Comparison of ENCODE assay signal across 1 cellular context in the genomic region with DNA sequence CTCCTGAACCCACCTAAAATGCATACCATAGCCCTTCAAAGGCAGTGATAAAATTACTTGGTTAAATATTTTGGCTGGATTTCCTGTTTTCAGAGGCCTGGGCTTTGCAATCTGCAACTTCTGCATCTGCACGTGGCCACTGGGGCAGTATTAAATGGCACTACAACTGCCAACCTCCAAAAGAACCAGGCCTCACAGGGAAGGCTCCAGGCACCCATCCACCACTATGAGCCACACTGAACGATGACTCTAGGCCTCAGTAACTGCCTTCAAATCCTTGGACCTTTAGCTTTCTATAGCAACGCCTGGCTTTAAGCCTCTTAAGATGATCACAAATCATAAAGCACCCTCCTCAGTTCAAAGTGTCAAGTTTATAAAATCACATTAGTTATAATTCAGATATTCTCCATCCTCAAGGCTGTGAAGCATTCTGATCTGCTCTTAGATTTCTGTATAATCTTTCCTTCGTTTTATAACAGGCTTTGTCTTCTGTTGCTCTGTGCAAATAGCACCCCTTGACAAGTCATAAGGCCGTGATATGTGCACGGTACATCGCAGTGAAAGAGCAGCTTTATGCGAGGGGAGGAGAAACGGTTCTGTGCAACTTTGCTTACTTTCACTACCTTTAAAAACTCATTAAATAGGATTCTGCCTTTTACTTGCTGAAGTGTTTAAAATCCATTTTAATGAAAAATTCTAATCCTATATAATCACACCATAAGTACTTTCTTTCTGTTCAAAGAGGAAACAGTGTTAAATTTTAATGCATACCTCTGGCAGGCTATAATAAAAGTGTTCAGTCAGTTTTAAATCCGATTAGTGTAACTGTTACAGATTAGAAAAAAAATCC.
TF ChIP-seq lines count a peak whose summit lies in the region.

No MANE protein-coding gene starts in this region.

TF ChIP-seq in HCT116, 20 proteins besides CTCF, POLR2A, EP300 and RAD21:
- TF ChIP-seq ZFX (IDR thresholded peaks at IDR 0.05) = no peak
- TF ChIP-seq EZH2 (IDR thresholded peaks at IDR 0.05) = no peak
- TF ChIP-seq, protein P1, sequence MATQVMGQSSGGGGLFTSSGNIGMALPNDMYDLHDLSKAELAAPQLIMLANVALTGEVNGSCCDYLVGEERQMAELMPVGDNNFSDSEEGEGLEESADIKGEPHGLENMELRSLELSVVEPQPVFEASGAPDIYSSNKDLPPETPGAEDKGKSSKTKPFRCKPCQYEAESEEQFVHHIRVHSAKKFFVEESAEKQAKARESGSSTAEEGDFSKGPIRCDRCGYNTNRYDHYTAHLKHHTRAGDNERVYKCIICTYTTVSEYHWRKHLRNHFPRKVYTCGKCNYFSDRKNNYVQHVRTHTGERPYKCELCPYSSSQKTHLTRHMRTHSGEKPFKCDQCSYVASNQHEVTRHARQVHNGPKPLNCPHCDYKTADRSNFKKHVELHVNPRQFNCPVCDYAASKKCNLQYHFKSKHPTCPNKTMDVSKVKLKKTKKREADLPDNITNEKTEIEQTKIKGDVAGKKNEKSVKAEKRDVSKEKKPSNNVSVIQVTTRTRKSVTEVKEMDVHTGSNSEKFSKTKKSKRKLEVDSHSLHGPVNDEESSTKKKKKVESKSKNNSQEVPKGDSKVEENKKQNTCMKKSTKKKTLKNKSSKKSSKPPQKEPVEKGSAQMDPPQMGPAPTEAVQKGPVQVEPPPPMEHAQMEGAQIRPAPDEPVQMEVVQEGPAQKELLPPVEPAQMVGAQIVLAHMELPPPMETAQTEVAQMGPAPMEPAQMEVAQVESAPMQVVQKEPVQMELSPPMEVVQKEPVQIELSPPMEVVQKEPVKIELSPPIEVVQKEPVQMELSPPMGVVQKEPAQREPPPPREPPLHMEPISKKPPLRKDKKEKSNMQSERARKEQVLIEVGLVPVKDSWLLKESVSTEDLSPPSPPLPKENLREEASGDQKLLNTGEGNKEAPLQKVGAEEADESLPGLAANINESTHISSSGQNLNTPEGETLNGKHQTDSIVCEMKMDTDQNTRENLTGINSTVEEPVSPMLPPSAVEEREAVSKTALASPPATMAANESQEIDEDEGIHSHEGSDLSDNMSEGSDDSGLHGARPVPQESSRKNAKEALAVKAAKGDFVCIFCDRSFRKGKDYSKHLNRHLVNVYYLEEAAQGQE (IDR thresholded peaks at IDR 0.05; ENCODE audit: low read depth) = no peak
- no peak for TF ChIP-seq POLR2AphosphoS5 (IDR thresholded peaks at IDR 0.05; ENCODE audit: low read depth, low read length)
- TF ChIP-seq YY1 (IDR thresholded peaks at IDR 0.05; ENCODE audit: extremely low read depth, insufficient replicate concordance, low read depth, low read length) = no peak
- TF ChIP-seq CEBPB (IDR thresholded peaks at IDR 0.05; ENCODE audit: low read depth) = no peak
- TF ChIP-seq, protein P2, sequence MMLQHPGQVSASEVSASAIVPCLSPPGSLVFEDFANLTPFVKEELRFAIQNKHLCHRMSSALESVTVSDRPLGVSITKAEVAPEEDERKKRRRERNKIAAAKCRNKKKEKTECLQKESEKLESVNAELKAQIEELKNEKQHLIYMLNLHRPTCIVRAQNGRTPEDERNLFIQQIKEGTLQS (IDR thresholded peaks at IDR 0.05) = no peak
